12 cellular contexts compared by ENCODE assay signal in genomic region chr6:155142163-155142901, GRCh38.
A peak's percentile ranks its signal among the peaks of the same experiment; 100 is the strongest.
DNase-seq lines count a peak whose midpoint lies in the region; ATAC-seq and TF ChIP-seq lines count a peak whose summit lies in the region.
"Had no signal": no experiment of that assay in that cellular context is flagged by ENCODE, and none has a peak within 500 bp of the region (broad histone marks: within the 10 kb centered on the region; RNA-seq: fewer than 3 reads in every experiment).

No MANE protein-coding gene starts in this region.

- ATAC-seq in naive thymus-derived CD8-positive, alpha-beta T cell = no peak
- ATAC-seq in HG02642 (IDR thresholded peaks at IDR 0.05; ENCODE audit: poor library complexity, unreplicated experiment) = no peak

- H3K9me3 ChIP-seq in HUES64 (ENCODE audit: insufficient read depth, low read depth, low read length) = no peaks in the 10 kb centered on the region

- H3K9ac ChIP-seq in HUES64 (ENCODE audit: low read depth, low read length) = no peak overlapping the region

- H3K27ac Mint-ChIP-seq in naive thymus-derived CD8-positive, alpha-beta T cell = peak overlapping the region in 8 of 10 donors; percentile 39 to 94 (median 80)

- H3K9me3 Mint-ChIP-seq in naive thymus-derived CD8-positive, alpha-beta T cell = no peaks in the 10 kb centered on the region

- no peaks in the 10 kb centered on the region for H3K27me3 ChIP-seq in ACC112 (ENCODE audit: insufficient read depth, low read length)
- no peaks in the 10 kb centered on the region for H3K27me3 ChIP-seq in HUES64 (ENCODE audit: insufficient read depth, low read length)

- no peaks in the 10 kb centered on the region for H3K27me3 Mint-ChIP-seq in naive thymus-derived CD8-positive, alpha-beta T cell

- H3K36me3 ChIP-seq in ACC112 (ENCODE audit: insufficient read depth, low read length) (no peaks in the 10 kb centered on the region), HUES64 (ENCODE audit: insufficient read depth, low read length) (0 out of 2 replicates have a peak, but pooled peaks cover 2% of the 10 kb centered on the region)
- H3K36me3 ChIP-seq: cardiac muscle cell had no signal

- no peaks in the 10 kb centered on the region for H3K79me2 ChIP-seq in ACC112 (ENCODE audit: control insufficient read depth, insufficient read depth, low read length, unreplicated experiment)

- peak overlapping the region; percentile 68 for H3K4me3 ChIP-seq in ACC112 (ENCODE audit: low read depth, low read length)
- H3K4me3 ChIP-seq in HUES64 (ENCODE audit: low read length) = no peak overlapping the region
- H3K4me3 ChIP-seq in choroid plexus epithelial cell (ENCODE audit: low read depth, low read length) = no peak overlapping the region
- H3K4me3 ChIP-seq: cardiac muscle cell had no signal

- no peak for TF ChIP-seq CTCF in choroid plexus epithelial cell (conservative IDR thresholded peaks at IDR 0.05; ENCODE audit: low read depth, low read length)

- peak overlapping the region; percentile 69 for H2AFZ ChIP-seq in ACC112 (ENCODE audit: low read length, unreplicated experiment)

- no peaks in the 10 kb centered on the region for H3K36me3 Mint-ChIP-seq in naive thymus-derived CD8-positive, alpha-beta T cell

- POLR2A ChIA-PET in naive thymus-derived CD8-positive, alpha-beta T cell (lab: Charles Lee) = no interaction called here

- WGBS in HUES64 = 84% methylated on average over 12 of the region's 12 CpGs

- H3K4me3 Mint-ChIP-seq in naive thymus-derived CD8-positive, alpha-beta T cell = peak overlapping the region in 9 of 10 donors; percentile 63 to 89 (median 79)

- peak overlapping the region; percentile 58 for H3K27ac ChIP-seq in ACC112 (ENCODE audit: low read depth, low read length)
- peak overlapping the region; percentile 85; the same call in 1 of the 2 replicates for H3K27ac ChIP-seq in HUES64 (ENCODE audit: low read depth, low read length)
- H3K27ac ChIP-seq: cardiac muscle cell, VCaP had no signal

- H3K4me1 ChIP-seq in ACC112 (ENCODE audit: control insufficient read depth, insufficient read depth, low read length, unreplicated experiment) (peaks cover 32% of the 10 kb centered on the region), HUES64 (ENCODE audit: insufficient read depth, low read length) (peaks cover 27% of the 10 kb centered on the region)

- H3K4me1 Mint-ChIP-seq in naive thymus-derived CD8-positive, alpha-beta T cell = peaks cover 5 to 24% (median 23%) of the 10 kb centered on the region in 4 donors

- DNase-seq in choroid plexus epithelial cell (ENCODE audit: low read depth) (peak; percentile 13), GM19240 (ENCODE audit: insufficient read length, low spot score) (no peak), NCI-H526 treated with DMSO at 0.1 percent for 48 hours (lab: John Stamatoyannopoulos, UW) (no peak), activated gamma-delta T cell treated with Interleukin-2 at 50 U/mL for 16 hours (no peak)
- no peak for DNase-seq in naive thymus-derived CD8-positive, alpha-beta T cell
- DNase-seq: COR-L47, NCI-H69 had no signal
